ENCODE assay signal across 1 cellular context in the genomic region with DNA sequence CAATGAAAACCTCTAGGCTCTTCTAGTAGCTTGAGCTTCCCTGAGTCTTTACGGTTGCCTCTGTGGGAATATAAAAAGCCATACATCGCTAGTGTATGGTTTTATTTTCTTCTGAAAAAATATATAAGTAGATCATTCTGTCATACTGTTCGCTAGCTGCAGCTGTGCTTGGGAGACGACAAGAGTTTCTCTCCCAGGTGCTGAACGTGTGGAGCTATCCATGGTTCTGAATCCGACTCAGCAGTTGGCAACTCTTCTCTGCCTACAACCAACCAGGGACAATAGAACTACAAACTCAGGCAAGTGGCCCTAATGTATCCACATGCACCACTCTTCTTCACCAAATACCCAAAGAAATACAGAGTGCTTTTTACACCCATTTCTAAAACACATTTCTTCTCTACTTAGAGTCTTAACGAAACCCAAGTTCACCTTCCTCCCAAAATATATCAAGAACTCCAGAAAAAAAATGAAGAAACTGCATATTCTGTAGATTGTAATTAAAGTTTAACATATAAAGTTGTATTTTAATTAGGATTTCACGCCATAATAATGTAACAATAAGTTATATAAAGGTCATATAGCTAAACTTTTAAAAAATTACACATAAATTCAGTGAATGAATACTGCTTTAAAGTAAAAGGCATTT.
TF ChIP-seq lines count a peak whose summit lies in the region.

No MANE protein-coding gene starts in this region.

TF ChIP-seq in HepG2, 621 proteins besides CTCF, POLR2A, EP300 and RAD21 (continued from another document and continues in another):
- TF ChIP-seq, protein P1, sequence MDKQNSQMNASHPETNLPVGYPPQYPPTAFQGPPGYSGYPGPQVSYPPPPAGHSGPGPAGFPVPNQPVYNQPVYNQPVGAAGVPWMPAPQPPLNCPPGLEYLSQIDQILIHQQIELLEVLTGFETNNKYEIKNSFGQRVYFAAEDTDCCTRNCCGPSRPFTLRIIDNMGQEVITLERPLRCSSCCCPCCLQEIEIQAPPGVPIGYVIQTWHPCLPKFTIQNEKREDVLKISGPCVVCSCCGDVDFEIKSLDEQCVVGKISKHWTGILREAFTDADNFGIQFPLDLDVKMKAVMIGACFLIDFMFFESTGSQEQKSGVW (CRISPR knock-in tag; IDR thresholded peaks at IDR 0.05; ENCODE audit: borderline replicate concordance), result peak; percentile 99
- TF ChIP-seq JARID2 (CRISPR knock-in tag; IDR thresholded peaks at IDR 0.05; ENCODE audit: insufficient replicate concordance) (peak; percentile 100), CCDC6 (CRISPR knock-in tag; IDR thresholded peaks at IDR 0.05) (peak; percentile 98), NR2F6 (IDR thresholded peaks at IDR 0.05) (no peak), NR2F6 (CRISPR knock-in tag; IDR thresholded peaks at IDR 0.05) (peak; percentile 91), ZNF766 (CRISPR knock-in tag; IDR thresholded peaks at IDR 0.05; ENCODE audit: borderline replicate concordance) (peak; percentile 100), ZNF703 (CRISPR knock-in tag; IDR thresholded peaks at IDR 0.05; ENCODE audit: borderline replicate concordance) (peak; percentile 93; the same call in 1 of the 2 replicates), SMARCC2 (IDR thresholded peaks at IDR 0.05) (no peak), DNMT1 (CRISPR knock-in tag; IDR thresholded peaks at IDR 0.05) (peak; percentile 78; the same call in 1 of the 2 replicates), NR1H2 (CRISPR knock-in tag; IDR thresholded peaks at IDR 0.05; ENCODE audit: borderline replicate concordance, low read depth) (peak; percentile 98), MAFG (CRISPR knock-in tag; IDR thresholded peaks at IDR 0.05) (peak; percentile 92), REL (CRISPR knock-in tag; conservative IDR thresholded peaks at IDR 0.05) (peak; percentile 96), CCAR2 (optimal IDR thresholded peaks at IDR 0.05; ENCODE audit: low read depth, low read length) (no peak), ZNF777 (CRISPR knock-in tag; IDR thresholded peaks at IDR 0.05) (peak; percentile 93), SALL2 (CRISPR knock-in tag; IDR thresholded peaks at IDR 0.05) (peak; percentile 100), FOXA3 (CRISPR knock-in tag; IDR thresholded peaks at IDR 0.05) (peak; percentile 85), SRF (IDR thresholded peaks at IDR 0.05; ENCODE audit: low read depth, low read length) (no peak), LCORL (IDR thresholded peaks at IDR 0.05) (no peak), LCORL (CRISPR knock-in tag; IDR thresholded peaks at IDR 0.05) (peak; percentile 48; the same call in 1 of the 2 replicates), ZNF260 (CRISPR knock-in tag; IDR thresholded peaks at IDR 0.05; ENCODE audit: borderline replicate concordance, low read depth) (no peak), MTA3 (CRISPR knock-in tag; IDR thresholded peaks at IDR 0.05) (peak; percentile 98), ZNF331 (CRISPR knock-in tag; IDR thresholded peaks at IDR 0.05) (peak; percentile 100), AHR (CRISPR knock-in tag; IDR thresholded peaks at IDR 0.05) (peak; percentile 100), KDM5A (IDR thresholded peaks at IDR 0.05; ENCODE audit: borderline replicate concordance, low read length) (no peak), SMYD3 (CRISPR knock-in tag; IDR thresholded peaks at IDR 0.05) (peak; percentile 98), ZNF557 (CRISPR knock-in tag; IDR thresholded peaks at IDR 0.05) (peak; percentile 100), ZNF790 (CRISPR knock-in tag; IDR thresholded peaks at IDR 0.05; ENCODE audit: borderline replicate concordance) (peak; percentile 100), ZNF552 (CRISPR knock-in tag; IDR thresholded peaks at IDR 0.05; ENCODE audit: borderline replicate concordance) (peak; percentile 98), ZSCAN21 (CRISPR knock-in tag; IDR thresholded peaks at IDR 0.05; ENCODE audit: borderline replicate concordance) (peak; percentile 99), SPEN (CRISPR knock-in tag; IDR thresholded peaks at IDR 0.05; ENCODE audit: low read depth) (peak; percentile 93), ZNF24 (IDR thresholded peaks at IDR 0.05) (no peak), MYNN (CRISPR knock-in tag; IDR thresholded peaks at IDR 0.05; ENCODE audit: low read depth) (peak; percentile 99), JUNB (CRISPR knock-in tag; IDR thresholded peaks at IDR 0.05; ENCODE audit: borderline replicate concordance) (peak; percentile 92), EZH2 (conservative IDR thresholded peaks at IDR 0.05; ENCODE audit: low read depth, low read length) (no peak), ZFX (CRISPR knock-in tag; IDR thresholded peaks at IDR 0.05; ENCODE audit: low read depth) (no peak), ZNF839 (CRISPR knock-in tag; IDR thresholded peaks at IDR 0.05; ENCODE audit: borderline replicate concordance) (no peak), DNMT3B (CRISPR knock-in tag; conservative IDR thresholded peaks at IDR 0.05) (peak; percentile 100), ZNF773 (CRISPR knock-in tag; IDR thresholded peaks at IDR 0.05; ENCODE audit: borderline replicate concordance) (peak; percentile 100), ZNF83 (CRISPR knock-in tag; IDR thresholded peaks at IDR 0.05; ENCODE audit: borderline replicate concordance) (peak; percentile 100), ZFAT (CRISPR knock-in tag; conservative IDR thresholded peaks at IDR 0.05) (peak; percentile 98), MEIS1 (CRISPR knock-in tag; IDR thresholded peaks at IDR 0.05; ENCODE audit: borderline replicate concordance) (peak; percentile 96), ZNF253 (CRISPR knock-in tag; IDR thresholded peaks at IDR 0.05; ENCODE audit: borderline replicate concordance) (peak; percentile 98), ZBTB1 (CRISPR knock-in tag; IDR thresholded peaks at IDR 0.05; ENCODE audit: borderline replicate concordance) (peak; percentile 99), CAMTA2 (CRISPR knock-in tag; IDR thresholded peaks at IDR 0.05; ENCODE audit: borderline replicate concordance) (peak; percentile 100), KDM3A (CRISPR knock-in tag; IDR thresholded peaks at IDR 0.05; ENCODE audit: low read depth) (peak; percentile 99; the same call in 1 of the 2 replicates), PRPF4 (IDR thresholded peaks at IDR 0.05; ENCODE audit: low read depth, low read length, poor library complexity, severe bottlenecking) (no peak), ZNF431 (CRISPR knock-in tag; IDR thresholded peaks at IDR 0.05; ENCODE audit: borderline replicate concordance, low read depth) (peak; percentile 100), NRL (CRISPR knock-in tag; IDR thresholded peaks at IDR 0.05; ENCODE audit: borderline replicate concordance) (no peak)
- TF ChIP-seq, protein P2, sequence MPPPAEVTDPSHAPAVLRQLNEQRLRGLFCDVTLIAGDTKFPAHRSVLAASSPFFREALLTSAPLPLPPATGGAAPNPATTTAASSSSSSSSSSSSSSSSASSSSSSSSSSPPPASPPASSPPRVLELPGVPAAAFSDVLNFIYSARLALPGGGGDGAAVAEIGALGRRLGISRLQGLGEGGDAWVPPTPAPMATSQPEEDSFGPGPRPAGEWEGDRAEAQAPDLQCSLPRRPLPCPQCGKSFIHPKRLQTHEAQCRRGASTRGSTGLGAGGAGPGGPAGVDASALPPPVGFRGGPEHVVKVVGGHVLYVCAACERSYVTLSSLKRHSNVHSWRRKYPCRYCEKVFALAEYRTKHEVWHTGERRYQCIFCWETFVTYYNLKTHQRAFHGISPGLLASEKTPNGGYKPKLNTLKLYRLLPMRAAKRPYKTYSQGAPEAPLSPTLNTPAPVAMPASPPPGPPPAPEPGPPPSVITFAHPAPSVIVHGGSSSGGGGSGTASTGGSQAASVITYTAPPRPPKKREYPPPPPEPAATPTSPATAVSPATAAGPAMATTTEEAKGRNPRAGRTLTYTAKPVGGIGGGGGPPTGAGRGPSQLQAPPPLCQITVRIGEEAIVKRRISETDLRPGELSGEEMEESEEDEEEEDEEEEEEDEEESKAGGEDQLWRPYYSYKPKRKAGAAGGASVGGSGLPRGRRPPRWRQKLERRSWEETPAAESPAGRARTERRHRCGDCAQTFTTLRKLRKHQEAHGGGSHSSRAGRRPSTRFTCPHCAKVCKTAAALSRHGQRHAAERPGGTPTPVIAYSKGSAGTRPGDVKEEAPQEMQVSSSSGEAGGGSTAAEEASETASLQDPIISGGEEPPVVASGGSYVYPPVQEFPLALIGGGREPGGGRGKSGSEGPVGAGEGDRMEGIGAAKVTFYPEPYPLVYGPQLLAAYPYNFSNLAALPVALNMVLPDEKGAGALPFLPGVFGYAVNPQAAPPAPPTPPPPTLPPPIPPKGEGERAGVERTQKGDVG (CRISPR knock-in tag; IDR thresholded peaks at IDR 0.05; ENCODE audit: borderline replicate concordance), result peak; percentile 86
- TF ChIP-seq, protein P3, sequence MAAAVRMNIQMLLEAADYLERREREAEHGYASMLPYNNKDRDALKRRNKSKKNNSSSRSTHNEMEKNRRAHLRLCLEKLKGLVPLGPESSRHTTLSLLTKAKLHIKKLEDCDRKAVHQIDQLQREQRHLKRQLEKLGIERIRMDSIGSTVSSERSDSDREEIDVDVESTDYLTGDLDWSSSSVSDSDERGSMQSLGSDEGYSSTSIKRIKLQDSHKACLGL (CRISPR knock-in tag; IDR thresholded peaks at IDR 0.05), result peak; percentile 99
- TF ChIP-seq, protein P4, sequence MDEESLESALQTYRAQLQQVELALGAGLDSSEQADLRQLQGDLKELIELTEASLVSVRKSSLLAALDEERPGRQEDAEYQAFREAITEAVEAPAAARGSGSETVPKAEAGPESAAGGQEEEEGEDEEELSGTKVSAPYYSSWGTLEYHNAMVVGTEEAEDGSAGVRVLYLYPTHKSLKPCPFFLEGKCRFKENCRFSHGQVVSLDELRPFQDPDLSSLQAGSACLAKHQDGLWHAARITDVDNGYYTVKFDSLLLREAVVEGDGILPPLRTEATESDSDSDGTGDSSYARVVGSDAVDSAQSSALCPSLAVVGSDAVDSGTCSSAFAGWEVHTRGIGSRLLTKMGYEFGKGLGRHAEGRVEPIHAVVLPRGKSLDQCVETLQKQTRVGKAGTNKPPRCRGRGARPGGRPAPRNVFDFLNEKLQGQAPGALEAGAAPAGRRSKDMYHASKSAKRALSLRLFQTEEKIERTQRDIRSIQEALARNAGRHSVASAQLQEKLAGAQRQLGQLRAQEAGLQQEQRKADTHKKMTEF (CRISPR knock-in tag; IDR thresholded peaks at IDR 0.05), result peak; percentile 99
- TF ChIP-seq, protein P5, sequence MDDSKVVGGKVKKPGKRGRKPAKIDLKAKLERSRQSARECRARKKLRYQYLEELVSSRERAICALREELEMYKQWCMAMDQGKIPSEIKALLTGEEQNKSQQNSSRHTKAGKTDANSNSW (CRISPR knock-in tag; IDR thresholded peaks at IDR 0.05; ENCODE audit: borderline replicate concordance), result peak; percentile 99
- TF ChIP-seq, protein P6, sequence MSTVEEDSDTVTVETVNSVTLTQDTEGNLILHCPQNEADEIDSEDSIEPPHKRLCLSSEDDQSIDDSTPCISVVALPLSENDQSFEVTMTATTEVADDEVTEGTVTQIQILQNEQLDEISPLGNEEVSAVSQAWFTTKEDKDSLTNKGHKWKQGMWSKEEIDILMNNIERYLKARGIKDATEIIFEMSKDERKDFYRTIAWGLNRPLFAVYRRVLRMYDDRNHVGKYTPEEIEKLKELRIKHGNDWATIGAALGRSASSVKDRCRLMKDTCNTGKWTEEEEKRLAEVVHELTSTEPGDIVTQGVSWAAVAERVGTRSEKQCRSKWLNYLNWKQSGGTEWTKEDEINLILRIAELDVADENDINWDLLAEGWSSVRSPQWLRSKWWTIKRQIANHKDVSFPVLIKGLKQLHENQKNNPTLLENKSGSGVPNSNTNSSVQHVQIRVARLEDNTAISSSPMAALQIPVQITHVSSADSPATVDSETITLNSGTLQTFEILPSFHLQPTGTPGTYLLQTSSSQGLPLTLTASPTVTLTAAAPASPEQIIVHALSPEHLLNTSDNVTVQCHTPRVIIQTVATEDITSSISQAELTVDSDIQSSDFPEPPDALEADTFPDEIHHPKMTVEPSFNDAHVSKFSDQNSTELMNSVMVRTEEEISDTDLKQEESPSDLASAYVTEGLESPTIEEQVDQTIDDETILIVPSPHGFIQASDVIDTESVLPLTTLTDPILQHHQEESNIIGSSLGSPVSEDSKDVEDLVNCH (CRISPR knock-in tag; IDR thresholded peaks at IDR 0.05), result peak; percentile 96
- TF ChIP-seq, protein P7, sequence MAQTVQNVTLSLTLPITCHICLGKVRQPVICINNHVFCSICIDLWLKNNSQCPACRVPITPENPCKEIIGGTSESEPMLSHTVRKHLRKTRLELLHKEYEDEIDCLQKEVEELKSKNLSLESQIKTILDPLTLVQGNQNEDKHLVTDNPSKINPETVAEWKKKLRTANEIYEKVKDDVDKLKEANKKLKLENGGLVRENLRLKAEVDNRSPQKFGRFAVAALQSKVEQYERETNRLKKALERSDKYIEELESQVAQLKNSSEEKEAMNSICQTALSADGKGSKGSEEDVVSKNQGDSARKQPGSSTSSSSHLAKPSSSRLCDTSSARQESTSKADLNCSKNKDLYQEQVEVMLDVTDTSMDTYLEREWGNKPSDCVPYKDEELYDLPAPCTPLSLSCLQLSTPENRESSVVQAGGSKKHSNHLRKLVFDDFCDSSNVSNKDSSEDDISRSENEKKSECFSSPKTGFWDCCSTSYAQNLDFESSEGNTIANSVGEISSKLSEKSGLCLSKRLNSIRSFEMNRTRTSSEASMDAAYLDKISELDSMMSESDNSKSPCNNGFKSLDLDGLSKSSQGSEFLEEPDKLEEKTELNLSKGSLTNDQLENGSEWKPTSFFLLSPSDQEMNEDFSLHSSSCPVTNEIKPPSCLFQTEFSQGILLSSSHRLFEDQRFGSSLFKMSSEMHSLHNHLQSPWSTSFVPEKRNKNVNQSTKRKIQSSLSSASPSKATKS (CRISPR knock-in tag; IDR thresholded peaks at IDR 0.05), result peak; percentile 99
- TF ChIP-seq, protein P8, sequence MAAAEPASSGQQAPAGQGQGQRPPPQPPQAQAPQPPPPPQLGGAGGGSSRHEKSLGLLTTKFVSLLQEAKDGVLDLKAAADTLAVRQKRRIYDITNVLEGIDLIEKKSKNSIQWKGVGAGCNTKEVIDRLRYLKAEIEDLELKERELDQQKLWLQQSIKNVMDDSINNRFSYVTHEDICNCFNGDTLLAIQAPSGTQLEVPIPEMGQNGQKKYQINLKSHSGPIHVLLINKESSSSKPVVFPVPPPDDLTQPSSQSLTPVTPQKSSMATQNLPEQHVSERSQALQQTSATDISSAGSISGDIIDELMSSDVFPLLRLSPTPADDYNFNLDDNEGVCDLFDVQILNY (CRISPR knock-in tag; conservative IDR thresholded peaks at IDR 0.05), result peak; percentile 99
- TF ChIP-seq, protein P9, sequence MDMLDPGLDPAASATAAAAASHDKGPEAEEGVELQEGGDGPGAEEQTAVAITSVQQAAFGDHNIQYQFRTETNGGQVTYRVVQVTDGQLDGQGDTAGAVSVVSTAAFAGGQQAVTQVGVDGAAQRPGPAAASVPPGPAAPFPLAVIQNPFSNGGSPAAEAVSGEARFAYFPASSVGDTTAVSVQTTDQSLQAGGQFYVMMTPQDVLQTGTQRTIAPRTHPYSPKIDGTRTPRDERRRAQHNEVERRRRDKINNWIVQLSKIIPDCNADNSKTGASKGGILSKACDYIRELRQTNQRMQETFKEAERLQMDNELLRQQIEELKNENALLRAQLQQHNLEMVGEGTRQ (IDR thresholded peaks at IDR 0.05; ENCODE audit: low read depth, low read length), result no peak
- TF ChIP-seq, protein P9 (CRISPR knock-in tag; IDR thresholded peaks at IDR 0.05; ENCODE audit: borderline replicate concordance), result peak; percentile 51; the same call in 1 of the 2 replicates
